ENCODE assay signal across 8 cellular contexts in genomic region chr3:150763122-150763840, GRCh38.
DNase-seq lines count a peak whose midpoint lies in the region; ATAC-seq and TF ChIP-seq lines count a peak whose summit lies in the region.

TSS of gene SIAH2 (minus strand) at chr3:150763169. CDS start at chr3:150762849, 320 bp downstream.

- DNase-seq in Ammon's horn (ENCODE audit: low spot score) (peak; percentile 95), NCI-H524 (lab: John Stamatoyannopoulos, UW) (peak; percentile 95 to 96), left kidney (ENCODE audit: low read depth, low spot score) (peak; percentile 97)
- DNase-seq in activated CD4-positive, alpha-beta T cell treated with anti-CD3 and anti-CD28 coated beads for 48 hours: peak; percentile 95
- DNase-seq in stimulated activated CD4-positive, alpha-beta T cell treated with anti-CD3 and anti-CD28 coated beads, Interleukin-1b, Interleukin-23, amount 100 ng/mL, for 48 hours: peak; percentile 95

- peak; percentile 76 for ATAC-seq in HG03432 (IDR thresholded peaks at IDR 0.05; ENCODE audit: unreplicated experiment)

- TF ChIP-seq POLR2A in GM19099 (IDR thresholded peaks at IDR 0.05; ENCODE audit: extremely low read depth, insufficient read length, low read depth): peak; percentile 88

- peak within 1 kb of the TSS; percentile 99 for H3K27ac ChIP-seq in cingulate gyrus (ENCODE audit: low read depth, low read length)

Comparison
In these comparisons a context has a peak if more than half of its experiments do, and no peak if none do; other contexts are left out.
1. Peak in every context shown above with its lines: DNase-seq, ATAC-seq and H3K27ac ChIP-seq.